ENCODE assay signal across 1 cellular context in genomic region chr17:6470751-6471521, GRCh38.
TF ChIP-seq lines count a peak whose summit lies in the region.

No MANE protein-coding gene starts in this region.

TF ChIP-seq in HCT116, 20 proteins besides CTCF, POLR2A, EP300 and RAD21:
- TF ChIP-seq ZBTB33 (IDR thresholded peaks at IDR 0.05; ENCODE audit: extremely low read depth, insufficient replicate concordance, low read length) (no peak), EGR1 (IDR thresholded peaks at IDR 0.05; ENCODE audit: low read depth) (no peak), EZH2phosphoT487 (IDR thresholded peaks at IDR 0.05; ENCODE audit: borderline replicate concordance) (no peak), ZNF274 (IDR thresholded peaks at IDR 0.05; ENCODE audit: low read depth, low read length) (no peak), TCF7L2 (IDR thresholded peaks at IDR 0.05; ENCODE audit: borderline replicate concordance, extremely low read depth, insufficient read depth, insufficient read length) (no peak), SRF (IDR thresholded peaks at IDR 0.05; ENCODE audit: low read depth) (no peak), ATF3 (IDR thresholded peaks at IDR 0.05) (no peak), JUND (IDR thresholded peaks at IDR 0.05) (no peak), YY1 (IDR thresholded peaks at IDR 0.05; ENCODE audit: extremely low read depth, insufficient replicate concordance, low read depth, low read length) (no peak)
